ENCODE assay signal across 24 cellular contexts in the genomic region with DNA sequence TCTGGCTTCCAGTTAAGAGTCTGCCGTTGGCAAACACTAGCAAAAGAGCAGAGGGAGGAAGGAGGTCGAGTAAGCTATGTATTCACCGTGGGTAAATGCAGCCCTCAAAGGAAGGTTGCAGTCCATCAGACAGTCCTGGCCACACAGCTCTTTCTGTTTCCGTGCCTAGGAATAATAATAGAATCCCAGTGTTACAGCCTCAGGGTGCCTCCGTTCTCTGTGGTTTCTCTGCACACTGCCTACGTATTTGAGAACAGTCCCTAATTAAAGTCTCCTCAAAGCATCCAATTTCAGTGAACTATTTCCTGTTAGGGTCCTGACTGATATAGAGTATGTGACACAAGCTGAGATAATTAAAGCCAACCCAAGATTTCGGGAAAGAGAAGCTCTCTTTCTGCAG.
"Had no signal": no experiment of that assay in that cellular context is flagged by ENCODE, and none has a peak within 500 bp of the region (broad histone marks: within the 10 kb centered on the region; RNA-seq: fewer than 3 reads in every experiment).

No MANE protein-coding gene starts in this region.

- DNase-seq: colonic mucosa; effector CD8-positive, alpha-beta T cell; endodermal cell; foreskin keratinocyte; glutamatergic neuron; heart right ventricle; hippocampal formation; left cardiac atrium; left lung; mesenchymal stem cell; mucosa of descending colon; naive B cell; pancreas; right lobe of liver; small intestine; stimulated activated CD4-positive, alpha-beta T cell treated with anti-CD3 and anti-CD28 coated beads, Interleukin-15, amount 100 ng/mL, for 24 hours; stimulated activated CD4-positive, alpha-beta T cell treated with anti-CD3 and anti-CD28 coated beads, Interleukin-2, amount 100 ng/mL, for 48 hours; stimulated activated naive CD4-positive, alpha-beta T cell; stomach; substantia nigra; testis; tibial artery had no signal

- ATAC-seq: esophagus mucosa; foreskin keratinocyte; heart right ventricle; left cardiac atrium; left lung; mucosa of descending colon; natural killer cell treated with Interleukin-12 subunit alpha and Interleukin-12 subunit beta and Interleukin-15 and Interleukin-18, amount 100 ng/mL, for 72 hours; pancreas; right lobe of liver had no signal
